ENCODE assay signal across 13 cellular contexts in genomic region chr16:78591682-78592103, GRCh38.
DNase-seq lines count a peak whose midpoint lies in the region; ATAC-seq and TF ChIP-seq lines count a peak whose summit lies in the region.
"Had no signal": no experiment of that assay in that cellular context is flagged by ENCODE, and none has a peak within 500 bp of the region (broad histone marks: within the 10 kb centered on the region; RNA-seq: fewer than 3 reads in every experiment).

No MANE protein-coding gene starts in this region.

- H3K27ac ChIP-seq in right lobe of liver (peak overlapping the region in 1 of 3 donors; percentile 41), uterus (no peak overlapping the region)
- H3K27ac ChIP-seq: GM23248 had no signal

- peaks cover 0 to 32% (median 8%) of the 10 kb centered on the region in 4 donors for H3K4me1 ChIP-seq in right lobe of liver
- H3K4me1 ChIP-seq in uterus: no peaks in the 10 kb centered on the region

- WGBS in right lobe of liver (ENCODE audit: insufficient coverage, low coverage, low lambda C conversion rate, missing lambda C conversion rate): 34% methylated on average over 4 of the region's 5 CpGs

- H3K9me3 ChIP-seq in right lobe of liver (no peaks in the 10 kb centered on the region), uterus (no peaks in the 10 kb centered on the region)

- H3K27me3 ChIP-seq in right lobe of liver (no peaks in the 10 kb centered on the region), uterus (no peaks in the 10 kb centered on the region)

- intact Hi-C loops in Right ventricle myocardium inferior (cut with DNase I) (no loop called here), cardiac septum (cut with DNase I) (loop anchor here (1.0 kb wide), 1 partner anchor 37 kb away; no protein-coding TSS in a partner anchor), right lobe of liver (cut with DNase I) (no loop called here), uterus (cut with DNase I; ENCODE audit: low total_unique reads) (no loop called here)

- H3K4me3 ChIP-seq in right lobe of liver (no peak overlapping the region), uterus (no peak overlapping the region)
- H3K4me3 ChIP-seq: GM23248 had no signal

- TF ChIP-seq POLR2A in right lobe of liver (IDR thresholded peaks at IDR 0.05) (no peak), uterus (IDR thresholded peaks at IDR 0.05) (no peak)

- H3K36me3 ChIP-seq in right lobe of liver: no peaks in the 10 kb centered on the region
- no peaks in the 10 kb centered on the region for H3K36me3 ChIP-seq in uterus

- ATAC-seq in Right ventricle myocardium inferior (peak; percentile 67), right lobe of liver (peak; percentile 72 to 89 (median 84))
- ATAC-seq: HCT116 had no signal

- DNase-seq in Right ventricle myocardium inferior (ENCODE audit: missing footprints): no peak
- DNase-seq in cardiac septum (ENCODE audit: low spot score): no peak
- peak; percentile 38 for DNase-seq in HuH-7.5 (ENCODE audit: low spot score)
- DNase-seq in islet precursor cell: peak; percentile 35
- DNase-seq in right lobe of liver: peak in 1 of 3 donors; percentile 55
- DNase-seq in uterus: no peak
- no peak for DNase-seq in NCI-H1092 (lab: John Stamatoyannopoulos, UW)
- DNase-seq: C1 segment of cervical spinal cord; CD4-positive, alpha-beta T cell; DMS79 treated with DMSO at 0.1 percent for 48 hours; EL; GM23248 had no signal

- no peak for TF ChIP-seq CTCF in right lobe of liver (IDR thresholded peaks at IDR 0.05)
- TF ChIP-seq CTCF in uterus (IDR thresholded peaks at IDR 0.05): no peak

Comparison
In these comparisons a context has a peak if more than half of its experiments do, and no peak if none do; other contexts are left out.
1. DNase-seq: peak in HuH-7.5 (single experiment) and islet precursor cell (single experiment); none in Right ventricle myocardium inferior (single experiment), cardiac septum (single experiment), uterus (0 of 2) and NCI-H1092 (single experiment).